Comparison of ENCODE assay signal across 8 cellular contexts in the genomic region with DNA sequence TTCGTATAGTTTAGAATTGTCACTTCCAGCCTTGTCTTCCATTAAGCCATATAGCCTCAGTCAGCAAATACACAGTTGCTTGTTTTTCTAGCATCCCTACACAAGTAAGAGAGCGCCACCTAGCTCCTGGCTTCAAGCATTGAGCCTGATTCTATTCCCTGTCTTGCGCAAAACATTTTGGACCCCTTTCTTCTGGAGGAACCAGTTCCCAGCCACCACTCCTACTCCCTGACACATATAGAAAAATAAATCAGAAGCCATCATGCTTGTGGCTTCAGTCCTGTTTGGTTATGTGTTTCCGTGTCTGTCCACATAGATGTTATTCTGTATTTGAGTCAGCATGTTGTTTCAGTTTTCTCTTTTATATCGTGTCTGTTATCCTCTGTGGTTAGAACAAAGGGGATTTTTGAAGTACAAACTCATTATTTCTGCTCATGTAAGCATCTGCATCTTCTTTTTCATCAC. TPM values are rescaled to one million over a fixed set of nuclear protein-coding genes. Genes with fewer than 3 reads are reported as not detected.
DNase-seq lines count a peak whose midpoint lies in the region; ATAC-seq and TF ChIP-seq lines count a peak whose summit lies in the region.

No MANE protein-coding gene starts in this region.

- no peaks in the 10 kb centered on the region for H3K27me3 ChIP-seq in psoas muscle (ENCODE audit: insufficient read depth in 3 of 3, low read length in 2 of 3)

- H3K36me3 ChIP-seq in psoas muscle (ENCODE audit: insufficient read depth in 1 of 2, low read depth in 1 of 2) = peaks cover 0 to 5% of the 10 kb centered on the region in 2 donors

- no peaks in the 10 kb centered on the region for H3K9me3 ChIP-seq in psoas muscle

- no peak overlapping the region for H3K27ac ChIP-seq in psoas muscle

- peak; percentile 86 for ATAC-seq in GM19372 (IDR thresholded peaks at IDR 0.05; ENCODE audit: low read depth, unreplicated experiment)
- ATAC-seq in HG03342 (IDR thresholded peaks at IDR 0.05; ENCODE audit: unreplicated experiment) = peak; percentile 97
- peak in 1 of 4 donors; percentile 58 for ATAC-seq in psoas muscle

- H3K4me3 ChIP-seq in foreskin fibroblast (ENCODE audit: low read depth in 1 of 2, low read length in 2 of 2) (no peak overlapping the region), psoas muscle (no peak overlapping the region)

- TF ChIP-seq CTCF in foreskin fibroblast (IDR thresholded peaks at IDR 0.05; ENCODE audit: low read depth, low read length) = peak; percentile 71
- peak; percentile 44 for TF ChIP-seq CTCF in psoas muscle (IDR thresholded peaks at IDR 0.05)

- no peaks in the 10 kb centered on the region for H3K4me1 ChIP-seq in psoas muscle

- 48 to 86% (median 82%) methylated on average over 5 of the region's 5 CpGs for WGBS in psoas muscle, 3 donors

- intact Hi-C loops in psoas muscle (cut with DNase I) = loop anchor here (5.0 to 10.0 kb wide), 2 partner anchors 138 to 141 kb away; a partner anchor contains a TSS
- intact Hi-C loops in posterior vena cava (cut with DNase I) = loop anchor here in 1 of 2 donors (5.0 kb wide), 1 partner anchor 141 kb away; no protein-coding TSS in a partner anchor

- DNase-seq in DMS114 treated with DMSO at 0.1 percent for 48 hours (lab: John Stamatoyannopoulos, UW; ENCODE audit: unreplicated experiment) = peak; percentile 35
- DNase-seq in NOMO-1 (lab: John Stamatoyannopoulos, UW; ENCODE audit: unreplicated experiment in 2 of 2) = peak; percentile 55 to 84
- DNase-seq in activated T-cell treated with anti-CD3 and anti-CD28 coated beads for 48 hours (ENCODE audit: low read depth) = peak; percentile 30
- peak; percentile 7 to 63 for DNase-seq in foreskin fibroblast
- peak in 1 of 2 donors; percentile 17 for DNase-seq in psoas muscle
- no peak for DNase-seq in posterior vena cava (ENCODE audit: low spot score)

RNA-seq across cellular contexts. Expression of a gene that starts 59.9 kb away (rescaled TPM):
- total RNA-seq in psoas muscle (1 to 10 TPM; 3.3 to 5.1 (median 4.1) TPM), posterior vena cava (1 to 10 TPM; 3.6 to 8.3 TPM)
- 1 to 10 TPM; 1.1 to 5.2 (median 4.2) TPM for polyA plus RNA-seq in psoas muscle
